8 cellular contexts compared by ENCODE assay signal in genomic region chr5:131795879-131796792, GRCh38. TPM values are rescaled to one million over a fixed set of nuclear protein-coding genes. Genes with fewer than 3 reads are reported as not detected.
DNase-seq lines count a peak whose midpoint lies in the region; FAIRE-seq and TF ChIP-seq lines count a peak whose summit lies in the region.

No MANE protein-coding gene starts in this region.

- dilution Hi-C loops in endothelial cell of umbilical vein (cut with MboI; ENCODE audit: extremely low pct_ligation_motif_present, low sequenced_read_pairs), result no loop called here

- no peak overlapping the region for H3K4ac ChIP-seq in H9 (ENCODE audit: low read depth, low read length)

- H3K36me3 Mint-ChIP-seq in H9 (ENCODE audit: insufficient read depth in 1 of 3, low read depth in 3 of 3) (peaks cover 0 to 4% (median 0%) of the 10 kb centered on the region in 3 experiments; a peak in 1 of 7 replicates), mesothelial cell of epicardium (no peaks in the 10 kb centered on the region)

- peak overlapping the region; percentile 79 for H3K14ac ChIP-seq in H9 (ENCODE audit: insufficient read depth, low read length)

- H3K9me3 ChIP-seq in H9 (ENCODE audit: control insufficient read depth, low read depth, low read length) (no peaks in the 10 kb centered on the region), endothelial cell of umbilical vein (replicated peaks; ENCODE audit: control insufficient read depth, insufficient read depth, low read length) (no peaks in the 10 kb centered on the region)

- no peaks in the 10 kb centered on the region for H4K20me1 ChIP-seq in H9 (ENCODE audit: control insufficient read depth, insufficient read depth, insufficient read length)
- H4K20me1 ChIP-seq in endothelial cell of umbilical vein (replicated peaks; ENCODE audit: control insufficient read depth, extremely low read depth, insufficient read depth, low read length), result peaks cover 12% of the 10 kb centered on the region

- TSS peak; percentile 41 for BruUV-seq in endothelial cell of umbilical vein (replicated peaks; lab: Mats Ljungman, UMichigan)

- H4K91ac ChIP-seq in H9 (ENCODE audit: insufficient read length, low read depth, low read length), result no peak overlapping the region

- no peak overlapping the region for H2BK20ac ChIP-seq in H9 (ENCODE audit: low read depth, low read length, poor library complexity, severe bottlenecking)

- no peaks in the 10 kb centered on the region for H3K27me3 ChIP-seq in H9 (ENCODE audit: insufficient read depth, low read length)
- no peaks in the 10 kb centered on the region for H3K27me3 ChIP-seq in endothelial cell of umbilical vein (ENCODE audit: control insufficient read depth in 2 of 2, insufficient read depth in 2 of 2, low read length in 2 of 2)

- H2BK5ac ChIP-seq in H9 (ENCODE audit: insufficient read length, low read length), result no peak overlapping the region

- H3K4me3 Mint-ChIP-seq in H9 (peak overlapping the region; percentile 90 to 98), mesothelial cell of epicardium (peak overlapping the region; percentile 91)

- no peak overlapping the region for H2AFZ ChIP-seq in H9 (ENCODE audit: low read length)
- peak overlapping the region; percentile 61 for H2AFZ ChIP-seq in endothelial cell of umbilical vein (ENCODE audit: low read depth, low read length)

- no peak overlapping the region for H3K56ac ChIP-seq in H9 (ENCODE audit: insufficient read length, low read depth, low read length)

- peaks cover 2% of the 10 kb centered on the region for H3K9me1 ChIP-seq in endothelial cell of umbilical vein (replicated peaks; ENCODE audit: control insufficient read depth, extremely low read depth, insufficient read depth, low read length)

- no peak overlapping the region for H3K23ac ChIP-seq in H9 (ENCODE audit: insufficient read length, low read depth, low read length)

- WGBS in H9 (ENCODE audit: extremely low coverage, insufficient read length, low lambda C conversion rate), result no CpG with 5 or more reads among the region's 56 CpGs

- intact Hi-C loops in endothelial cell of umbilical vein (cut with micrococcal nuclease), result loop anchor here (5.0 kb wide), 5 partner anchors 201 to 634 kb away; no protein-coding TSS in a partner anchor

- H3K9me3 Mint-ChIP-seq in H9, result no peaks in the 10 kb centered on the region
- H3K9me3 Mint-ChIP-seq in mesothelial cell of epicardium, result no peaks in the 10 kb centered on the region

- H2AK5ac ChIP-seq in H9 (ENCODE audit: insufficient read length, low read length), result no peak overlapping the region

- H3K4me1 ChIP-seq in H9 (ENCODE audit: insufficient read depth, low read length), result no peaks in the 10 kb centered on the region
- peaks cover 16% of the 10 kb centered on the region for H3K4me1 ChIP-seq in endothelial cell of umbilical vein (ENCODE audit: control insufficient read depth, extremely low read depth, insufficient read depth, low read length)

- peak overlapping the region; percentile 63 to 96 (median 69) for H3K4me3 ChIP-seq in endothelial cell of umbilical vein (replicated peaks in 1 of 3; ENCODE audit: insufficient read depth in 1 of 3, low read depth in 1 of 3, low read length in 3 of 3)

- H3K9ac ChIP-seq in H9 (ENCODE audit: extremely low read depth, insufficient read length, low read length) (peak overlapping the region; percentile 90), endothelial cell of umbilical vein (replicated peaks; ENCODE audit: extremely low read depth, insufficient read depth, low read length) (peak overlapping the region; percentile 99)

- H3K18ac ChIP-seq in H9 (ENCODE audit: insufficient read length, low read depth, low read length), result peak overlapping the region; percentile 63

- H3K27ac Mint-ChIP-seq in H9 (peak overlapping the region; percentile 25 to 93 (median 91); a peak in 5 of 7 replicates), mesothelial cell of epicardium (peak overlapping the region; percentile 98)

- H4K8ac ChIP-seq in H9 (replicated peaks; ENCODE audit: insufficient read length, low read depth, low read length), result no peak overlapping the region

- no peak overlapping the region for H2BK12ac ChIP-seq in H9 (ENCODE audit: insufficient read length, low read depth, low read length)

- no peak overlapping the region for H3T11ph ChIP-seq in H9 (ENCODE audit: low read length)

- H3K27ac ChIP-seq in H9 (ENCODE audit: insufficient read length, low read depth, low read length), result no peak overlapping the region
- peak overlapping the region; percentile 94 for H3K27ac ChIP-seq in endothelial cell of umbilical vein (ENCODE audit: insufficient read depth, low read depth, low read length)

- H4K5ac ChIP-seq in H9 (ENCODE audit: insufficient read length, low read depth, low read length), result no peak overlapping the region

- peaks cover 3% of the 10 kb centered on the region for H3K79me1 ChIP-seq in H9 (ENCODE audit: insufficient read depth, low read depth, low read length, poor library complexity, severe bottlenecking)

- no peak for TF ChIP-seq CTCF in H9 (conservative IDR thresholded peaks at IDR 0.05)
- TF ChIP-seq CTCF in endothelial cell of umbilical vein (IDR thresholded peaks at IDR 0.05; ENCODE audit: extremely low read depth in 1 of 2, insufficient read depth in 1 of 2, low read depth in 1 of 2, low read length in 2 of 2), result no peak
- TF ChIP-seq CTCF in mesothelial cell of epicardium (IDR thresholded peaks at IDR 0.05; ENCODE audit: unreplicated experiment), result no peak

- no peak overlapping the region for H2BK15ac ChIP-seq in H9 (ENCODE audit: low read depth, low read length)

- H3K23me2 ChIP-seq in H9 (ENCODE audit: insufficient read length, low read depth, low read length, poor library complexity, severe bottlenecking), result peaks cover 6% of the 10 kb centered on the region

- H3K4me2 ChIP-seq in H9 (ENCODE audit: insufficient read depth, insufficient read length, low read length) (peak overlapping the region; percentile 92), endothelial cell of umbilical vein (ENCODE audit: insufficient read depth, low read length) (peak overlapping the region; percentile 94)

- H3K27me3 Mint-ChIP-seq in H9 (ENCODE audit: low read depth) (peaks cover 12% of the 10 kb centered on the region), mesothelial cell of epicardium (ENCODE audit: low read depth) (peaks cover 7% of the 10 kb centered on the region)

- POLR2A ChIA-PET in endothelial cell of umbilical vein (lab: Charles Lee), result interaction anchor here (1.0 kb wide), 1 partner anchor 19 kb away, joined by 6 read pairs; no protein-coding TSS in a partner anchor

- H3K4me1 Mint-ChIP-seq in H9 (peaks cover 14 to 18% of the 10 kb centered on the region in 2 experiments), mesothelial cell of epicardium (peaks cover 28% of the 10 kb centered on the region)

- H2BK120ac ChIP-seq in H9 (ENCODE audit: low read depth, low read length, poor library complexity, severe bottlenecking), result no peak overlapping the region

- FAIRE-seq in GM12891 (lab: Jason Lieb, UNC) (peak; percentile 66), endothelial cell of umbilical vein (lab: Jason Lieb, UNC) (peak; percentile 62), HTR-8/SVneo (lab: Jason Lieb, UNC) (no peak)

- no peaks in the 10 kb centered on the region for H3K36me3 ChIP-seq in endothelial cell of umbilical vein (ENCODE audit: control insufficient read depth in 2 of 2, extremely low read depth in 1 of 2, insufficient read depth in 2 of 2, low read length in 2 of 2)

- no peak for TF ChIP-seq POLR2A in GM12891 (IDR thresholded peaks at IDR 0.05; ENCODE audit: low read depth, low read length)
- TF ChIP-seq POLR2A in endothelial cell of umbilical vein (IDR thresholded peaks at IDR 0.05; ENCODE audit: low read depth, low read length), result no peak

- H3K79me2 ChIP-seq in H9 (ENCODE audit: insufficient read depth, low read length), result no peaks in the 10 kb centered on the region; the same call in 1 of the 2 replicates
- peaks cover 55% of the 10 kb centered on the region for H3K79me2 ChIP-seq in endothelial cell of umbilical vein (ENCODE audit: control insufficient read depth, insufficient read depth, low read length)

- peak; percentile 13 for DNase-seq in GM12891 (ENCODE audit: insufficient read length, low spot score)
- DNase-seq in H9, result peak; percentile 46
- peak; percentile 62 for DNase-seq in M059J (ENCODE audit: low read depth)
- peak; percentile 38 to 54 for DNase-seq in activated CD4-positive, alpha-beta T cell treated with anti-CD3 and anti-CD28 coated beads, Interleukin-2, amount 50 U/mL, for 48 hours
- DNase-seq in endothelial cell of umbilical vein (ENCODE audit: low read depth, low spot score), result peak; percentile 65
- DNase-seq in mesothelial cell of epicardium (ENCODE audit: low spot score in 2 of 2, unreplicated experiment in 2 of 2), result peak; percentile 30 to 70
- DNase-seq in stimulated activated CD8-positive, alpha-beta memory T cell treated with anti-CD3 and anti-CD28 coated beads, Interleukin-7, amount 100 ng/mL, for 24 hours (ENCODE audit: low read depth), result peak; percentile 2
- no peak for DNase-seq in HTR-8/SVneo (ENCODE audit: insufficient read length, low spot score)

- CTCF ChIA-PET in endothelial cell of umbilical vein (lab: Charles Lee), result interaction anchor here (1.1 to 1.7 kb wide), 2 partner anchors 207 to 212 kb away, joined by 8 read pairs; no protein-coding TSS in a partner anchor

TF ChIP-seq in GM12891, 5 proteins besides CTCF, POLR2A, EP300 and RAD21 (continues in another document):
- TF ChIP-seq POLR2AphosphoS5 (IDR thresholded peaks at IDR 0.05; ENCODE audit: low read depth, low read length) (no peak), POU2F2 (IDR thresholded peaks at IDR 0.05; ENCODE audit: low read depth, low read length) (no peak), PAX5 (IDR thresholded peaks at IDR 0.05; ENCODE audit: insufficient read depth, low read length, severe bottlenecking) (no peak), TAF1 (IDR thresholded peaks at IDR 0.05; ENCODE audit: low read depth, low read length) (no peak)

TF ChIP-seq in endothelial cell of umbilical vein, 7 proteins besides CTCF, POLR2A, EP300 and RAD21 (continues in another document):
- no peak for TF ChIP-seq JUN (IDR thresholded peaks at IDR 0.05; ENCODE audit: borderline replicate concordance, insufficient read depth, insufficient read length, low read depth)

RNA-seq across cellular contexts. Expression of gene FNIP1, which starts 0.7 kb away (rescaled TPM):
- 5.3 TPM for polyA plus RNA-seq in GM12891 (2012; ENCODE audit: low read depth, missing spikeins)
- 13.4 TPM in 2 replicates for total RNA-seq in H9 (2021)
- total RNA-seq in M059J (2014; rRNA removed; shearing (Covaris generic)), result 20.1 and 26.4 TPM in 2 replicates
- total RNA-seq in endothelial cell of umbilical vein, result 25.6 and 27.3 TPM in 2 replicates
- 5.6 and 5.9 TPM in 2 replicates for polyA plus RNA-seq in endothelial cell of umbilical vein
- polyA plus RNA-seq in endothelial cell of umbilical vein (2011; cell fraction: cytosol; rRNA removed), result 3.0 and 3.6 TPM in 2 replicates
- polyA plus RNA-seq in endothelial cell of umbilical vein (2011; cell fraction: nucleus; rRNA removed), result 22.2 and 25.3 TPM in 2 replicates
- 7.6 and 7.9 TPM in 2 replicates for polyA plus RNA-seq in endothelial cell of umbilical vein (2012)
- polyA minus RNA-seq in endothelial cell of umbilical vein, result 30.4 and 30.8 TPM in 2 replicates
- polyA minus RNA-seq in endothelial cell of umbilical vein (2011; cell fraction: cytosol; rRNA and poly(A)+ RNA removed), result 9.1 TPM
- polyA minus RNA-seq in endothelial cell of umbilical vein (2011; cell fraction: nucleus; rRNA and poly(A)+ RNA removed), result 73.8 and 98.5 TPM in 2 replicates
- 35.1 to 36.9 TPM (median 36.9 TPM) in 3 replicates for total RNA-seq in mesothelial cell of epicardium
